ENCODE assay signal across 17 cellular contexts in genomic region chr10:110220383-110220782, GRCh38. TPM values are rescaled to one million over a fixed set of nuclear protein-coding genes. Genes with fewer than 3 reads are reported as not detected.
DNase-seq lines count a peak whose midpoint lies in the region; ATAC-seq and TF ChIP-seq lines count a peak whose summit lies in the region.
"Had no signal": no experiment of that assay in that cellular context is flagged by ENCODE, and none has a peak within 500 bp of the region (broad histone marks: within the 10 kb centered on the region; RNA-seq: fewer than 3 reads in every experiment).

No MANE protein-coding gene starts in this region.

- H3K4me1 ChIP-seq in adipocyte (ENCODE audit: control insufficient read depth, insufficient read depth, low read length) (peaks cover 22% of the 10 kb centered on the region), BE2C (peaks cover 10% of the 10 kb centered on the region)

- peak overlapping the region in 58 of 59 donors; percentile 4 to 100 (median 92) for H3K27ac ChIP-seq in dorsolateral prefrontal cortex
- peak overlapping the region; percentile 32 for H3K27ac ChIP-seq in substantia nigra (ENCODE audit: low read depth, low read length, poor library complexity, severe bottlenecking)
- H3K27ac ChIP-seq: neural progenitor cell had no signal

- H3K9me3 ChIP-seq in adipocyte (ENCODE audit: control insufficient read depth, low read length) = no peaks in the 10 kb centered on the region
- no peaks in the 10 kb centered on the region for H3K9me3 ChIP-seq in BE2C
- H3K9me3 ChIP-seq: testis had no signal

- no peak overlapping the region for H3K9ac ChIP-seq in adipocyte (ENCODE audit: low read length)
- H3K9ac ChIP-seq: neural progenitor cell had no signal

- intact Hi-C loops in dorsolateral prefrontal cortex (cut with DNase I) = loop anchor here (5.0 to 10.0 kb wide), 2 partner anchors 216 to 333 kb away; partner anchors contain the start of gene ADD3 (in 1 of the 2)

- H3K4me3 ChIP-seq in adipocyte (ENCODE audit: low read length) (no peak overlapping the region), dorsolateral prefrontal cortex (peak overlapping the region in 8 of 59 donors; percentile 2 to 57 (median 41)), BE2C (ENCODE audit: low read depth, low read length) (no peak overlapping the region)
- H3K4me3 ChIP-seq: neural progenitor cell, testis had no signal

- TF ChIP-seq CTCF in dorsolateral prefrontal cortex (IDR thresholded peaks at IDR 0.05 in 54 of 56, conservative IDR thresholded peaks at IDR 0.05 in 2 of 56; ENCODE audit: low read depth in 1 of 56, partially characterized antibody in 56 of 56) (no peak), BE2C (IDR thresholded peaks at IDR 0.05; ENCODE audit: low read depth, low read length) (no peak)

- DNase-seq in adipocyte (ENCODE audit: low read depth) = peak; percentile 20
- DNase-seq in dorsolateral prefrontal cortex = peak in 7 of 10 donors; percentile 31 to 62 (median 43)
- DNase-seq in midbrain (lab: John Stamatoyannopoulos, UW) = peak; percentile 44
- peak in 32 of 49 donors; percentile 3 to 73 (median 40) for DNase-seq in substantia nigra (lab: John Stamatoyannopoulos, UW)
- DNase-seq in BE2C = no peak
- no peak for DNase-seq in NK-92 treated with Interleukin-12 subunit alpha and Interleukin-12 subunit beta, amount 100 ng/mL, for 24 hours (lab: John Stamatoyannopoulos, UW)
- DNase-seq: activated CD4-positive, alpha-beta T cell treated with anti-CD3 and anti-CD28 coated beads, Interleukin-2, amount 50 U/mL, for 4 hours; activated T-cell treated with anti-CD3 and anti-CD28 coated beads, Interleukin-2, amount 50 U/mL, for 1 hour; DMS53; NCI-H2029 treated with DMSO at 0.1 percent for 48 hours; NCI-H524; stimulated activated CD4-positive, alpha-beta T cell treated with anti-CD3 and anti-CD28 coated beads, Interleukin-2, amount 100 ng/mL, for 24 hours; testis had no signal

- no peak for ATAC-seq in GM19452 (IDR thresholded peaks at IDR 0.05; ENCODE audit: unreplicated experiment)
- ATAC-seq: HCT116, sciatic nerve had no signal

- H3K36me3 ChIP-seq in adipocyte (ENCODE audit: control insufficient read depth, insufficient read depth, low read length, severe bottlenecking) (no peaks in the 10 kb centered on the region), BE2C (no peaks in the 10 kb centered on the region)
- H3K36me3 ChIP-seq: neural progenitor cell had no signal

- no peaks in the 10 kb centered on the region for H3K27me3 ChIP-seq in adipocyte (replicated peaks; ENCODE audit: control insufficient read depth, insufficient read depth, low read length)
- no peaks in the 10 kb centered on the region for H3K27me3 ChIP-seq in dorsolateral prefrontal cortex
- no peaks in the 10 kb centered on the region for H3K27me3 ChIP-seq in BE2C
- H3K27me3 ChIP-seq: testis had no signal

RNA-seq across cellular contexts. Expression of gene MXI1, which starts 13.0 kb away (rescaled TPM):
- total RNA-seq in dorsolateral prefrontal cortex = 100 to 1,000 TPM in 65 of 120 experiments, 10 to 100 TPM in 55; 66.2 to 188 (median 104) TPM
- 28.4 TPM for polyA plus RNA-seq in BE2C (2012; ENCODE audit: insufficient read depth, insufficient read length, low read depth)

Comparison
In these comparisons a context has a peak if more than half of its experiments do, and no peak if none do; other contexts are left out.
1. DNase-seq: peak in adipocyte (single experiment), dorsolateral prefrontal cortex (7 of 10), midbrain (single experiment) and substantia nigra (32 of 49); none in BE2C (single experiment) and NK-92 treated with Interleukin-12 subunit alpha and Interleukin-12 subunit beta, amount 100 ng/mL, for 24 hours (single experiment).